Comparison of ENCODE assay signal across 9 cellular contexts in genomic region chr1:112391603-112391940, GRCh38. TPM values are rescaled to one million over a fixed set of nuclear protein-coding genes. Genes with fewer than 3 reads are reported as not detected.
DNase-seq lines count a peak whose midpoint lies in the region; ATAC-seq, FAIRE-seq and TF ChIP-seq lines count a peak whose summit lies in the region.
"Had no signal": no experiment of that assay in that cellular context is flagged by ENCODE, and none has a peak within 500 bp of the region (broad histone marks: within the 10 kb centered on the region; RNA-seq: fewer than 3 reads in every experiment).

No MANE protein-coding gene starts in this region.

- H3K9me3 Mint-ChIP-seq in osteocyte (ENCODE audit: unreplicated experiment) = no peaks in the 10 kb centered on the region
- no peaks in the 10 kb centered on the region for H3K9me3 Mint-ChIP-seq in CD4-positive, alpha-beta memory T cell

- peak overlapping the region; percentile 81 for H3K4me3 Mint-ChIP-seq in osteocyte (ENCODE audit: unreplicated experiment)
- H3K4me3 Mint-ChIP-seq in CD4-positive, alpha-beta memory T cell = no peak overlapping the region

- CTCF ChIA-PET in Panc1 (lab: Charles Lee) = no interaction called here
- CTCF ChIA-PET in CD4-positive, alpha-beta memory T cell (lab: Charles Lee; ENCODE audit: partially characterized antibody) = interaction anchor here (0.8 to 7.1 kb wide), 24 partner anchors 9 to 681 kb away, joined by 3 to 203 read pairs (median 8); partner anchors contain the start of genes LRIG2 and WNT2B

- H3K4me1 ChIP-seq in BE2C (peaks cover 3% of the 10 kb centered on the region), Panc1 (ENCODE audit: control insufficient read depth, insufficient read depth, low read length) (peaks cover 14% of the 10 kb centered on the region)
- H3K4me1 ChIP-seq in CD4-positive, alpha-beta memory T cell (ENCODE audit: insufficient read depth, low read length) = peaks cover 15% of the 10 kb centered on the region

- peaks cover 66% of the 10 kb centered on the region for H3K4me1 Mint-ChIP-seq in osteocyte (ENCODE audit: unreplicated experiment)
- peaks cover 10 to 16% (median 13%) of the 10 kb centered on the region in 4 donors for H3K4me1 Mint-ChIP-seq in CD4-positive, alpha-beta memory T cell

- in situ Hi-C loops in Panc1 (cut with HindIII; ENCODE audit: low pct_unique_long_range_greater_than_20kb, low sequenced_read_pairs) = no loop called here

- no peak for ATAC-seq in Panc1

- intact Hi-C loops in Panc1 (cut with micrococcal nuclease; ENCODE audit: unreplicated experiment) = loop anchor here (1.0 to 5.0 kb wide), 3 partner anchors 75 to 315 kb away; partner anchors contain the start of gene RHOC
- intact Hi-C loops in CD4-positive, alpha-beta memory T cell (cut with micrococcal nuclease) = loop anchor here (2.0 kb wide), 3 partner anchors 227 to 681 kb away; partner anchors contain the start of genes CAPZA1, LRIG2 and ST7L

- peak overlapping the region; percentile 58 for H3K4me3 ChIP-seq in BE2C (ENCODE audit: low read depth, low read length)
- peak overlapping the region; percentile 46 to 73 for H3K4me3 ChIP-seq in Panc1 (ENCODE audit: low read depth in 2 of 2, low read length in 2 of 2)
- H3K4me3 ChIP-seq in CD4-positive, alpha-beta memory T cell (ENCODE audit: low read length in 2 of 2) = no peak overlapping the region

- H3K27me3 ChIP-seq in BE2C (no peaks in the 10 kb centered on the region), Panc1 (ENCODE audit: control insufficient read depth, insufficient read depth, low read length) (no peaks in the 10 kb centered on the region)
- peaks cover 4% of the 10 kb centered on the region for H3K27me3 ChIP-seq in CD4-positive, alpha-beta memory T cell (ENCODE audit: insufficient read depth, low read length)

- H3K36me3 ChIP-seq in BE2C = no peaks in the 10 kb centered on the region
- peaks cover 2% of the 10 kb centered on the region; the same call in 1 of the 2 replicates for H3K36me3 ChIP-seq in Panc1 (ENCODE audit: control insufficient read depth, insufficient read depth, low read length)
- H3K36me3 ChIP-seq in CD4-positive, alpha-beta memory T cell (ENCODE audit: insufficient read depth, low read length) = no peaks in the 10 kb centered on the region

- no peaks in the 10 kb centered on the region for H3K36me3 Mint-ChIP-seq in osteocyte (ENCODE audit: unreplicated experiment)
- peaks cover 0 to 2% of the 10 kb centered on the region in 2 donors for H3K36me3 Mint-ChIP-seq in CD4-positive, alpha-beta memory T cell

- FAIRE-seq in GM19239 (lab: Jason Lieb, UNC) = no peak

- TF ChIP-seq CTCF in BE2C (IDR thresholded peaks at IDR 0.05; ENCODE audit: low read depth, low read length) (no peak), Panc1 (IDR thresholded peaks at IDR 0.05) (no peak), osteocyte (IDR thresholded peaks at IDR 0.05) (no peak)

- peak overlapping the region; percentile 89 for H3K27ac ChIP-seq in Panc1 (ENCODE audit: low read length)
- peak overlapping the region; percentile 97 for H3K27ac ChIP-seq in epithelial cell of prostate
- H3K27ac ChIP-seq in CD4-positive, alpha-beta memory T cell (ENCODE audit: low read depth, low read length) = no peak overlapping the region

- no peaks in the 10 kb centered on the region for H3K27me3 Mint-ChIP-seq in osteocyte (ENCODE audit: unreplicated experiment)
- H3K27me3 Mint-ChIP-seq in CD4-positive, alpha-beta memory T cell = peaks cover 12 to 24% of the 10 kb centered on the region in 2 donors

- peak overlapping the region; percentile 99 for H3K27ac Mint-ChIP-seq in osteocyte (ENCODE audit: unreplicated experiment)
- H3K27ac Mint-ChIP-seq in CD4-positive, alpha-beta memory T cell = no peak overlapping the region

- POLR2A ChIA-PET in Panc1 (lab: Charles Lee) = interaction anchor here (0.6 kb wide), 1 partner anchor 457 kb away, joined by 5 read pairs; no protein-coding TSS in a partner anchor
- POLR2A ChIA-PET in CD4-positive, alpha-beta memory T cell (lab: Charles Lee; ENCODE audit: partially characterized antibody) = interaction anchor here (0.9 to 2.3 kb wide), 4 partner anchors 226 to 682 kb away, joined by 3 to 10 read pairs (median 5); partner anchors contain the start of genes LRIG2, PPM1J and RHOC

- DNase-seq in BE2C = no peak
- DNase-seq in Panc1 (ENCODE audit: low read depth, low spot score) = no peak
- no peak for DNase-seq in epithelial cell of prostate (ENCODE audit: low read depth, low spot score)
- no peak for DNase-seq in osteocyte (ENCODE audit: extremely low spot score, unreplicated experiment)
- no peak for DNase-seq in effector CD8-positive, alpha-beta T cell (lab: John Stamatoyannopoulos, UW)
- DNase-seq in GM19239 (ENCODE audit: insufficient read length, low spot score) = no peak
- no peak for DNase-seq in NK-92 (lab: John Stamatoyannopoulos, UW; ENCODE audit: unreplicated experiment)
- DNase-seq in CD4-positive, alpha-beta memory T cell = no peak
- DNase-seq: activated effector memory CD4-positive, alpha-beta T cell treated with Interleukin-2 at 50 U/mL for 16 hours had no signal

- H3K9me3 ChIP-seq in BE2C = no peaks in the 10 kb centered on the region
- no peaks in the 10 kb centered on the region for H3K9me3 ChIP-seq in Panc1 (ENCODE audit: control insufficient read depth, insufficient read depth, low read depth, low read length)
- no peaks in the 10 kb centered on the region for H3K9me3 ChIP-seq in CD4-positive, alpha-beta memory T cell (ENCODE audit: control insufficient read depth in 1 of 2, low read length in 2 of 2)

- no TSS peak for BruUV-seq in Panc1 (replicated peaks; lab: Mats Ljungman, UMichigan)

RNA-seq across cellular contexts. Expression of gene CTTNBP2NL, which starts 4.4 kb away (rescaled TPM):
- 6.6 TPM for polyA plus RNA-seq in BE2C (2012; ENCODE audit: insufficient read depth, insufficient read length, low read depth)
- 18.4 TPM for total RNA-seq in Panc1 (2021; ENCODE audit: unreplicated experiment)
- polyA plus RNA-seq in Panc1 (2012; ENCODE audit: insufficient read length) = 5.8 TPM
- 50.6 and 54.2 TPM in 2 replicates for total RNA-seq in osteocyte
- total RNA-seq in CD4-positive, alpha-beta memory T cell = under 1 TPM; 0.47 to 0.84 TPM
- under 1 TPM in 1 of 2 donors, not detected in 1; 0.24 TPM for polyA plus RNA-seq in CD4-positive, alpha-beta memory T cell

Comparison
In these comparisons a context has a peak if more than half of its experiments do, and no peak if none do; other contexts are left out.
1. H3K4me3 ChIP-seq: peak in BE2C (single experiment) and Panc1 (2 of 2); none in CD4-positive, alpha-beta memory T cell (0 of 2).
2. RNA of gene CTTNBP2NL, which starts 4.4 kb away (total RNA-seq): 50.6 to 54.2 TPM in osteocyte and 18.4 TPM in Panc1 (single experiment); 0.47 to 0.84 TPM in CD4-positive, alpha-beta memory T cell; every median in the first group is over 10 times any median in the second.